In the genomic region with DNA sequence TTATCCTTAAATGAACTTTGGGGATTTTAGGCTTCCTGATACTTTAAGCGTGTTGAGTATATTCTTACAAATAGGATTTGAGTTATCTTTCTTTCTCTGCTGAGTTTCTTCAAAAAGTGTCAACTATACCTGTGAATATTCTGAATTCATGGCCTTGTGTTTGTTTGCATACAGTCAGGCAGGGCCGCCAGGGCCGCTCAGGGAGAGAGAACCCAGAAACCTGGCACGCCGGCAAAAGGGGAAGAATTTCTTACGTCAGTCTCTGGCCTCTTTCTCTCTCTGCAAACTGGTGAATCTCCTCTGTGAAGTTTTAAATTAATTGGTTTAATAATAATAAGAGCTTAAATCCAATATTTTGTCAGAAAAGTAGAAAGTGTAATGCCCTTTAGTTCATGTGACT, we compare ENCODE assay signal across 16 cellular contexts. TPM values are rescaled to one million over a fixed set of nuclear protein-coding genes. Genes with fewer than 3 reads are reported as not detected.
DNase-seq lines count a peak whose midpoint lies in the region; ATAC-seq and TF ChIP-seq lines count a peak whose summit lies in the region.
"Had no signal": no experiment of that assay in that cellular context is flagged by ENCODE, and none has a peak within 500 bp of the region (broad histone marks: within the 10 kb centered on the region; RNA-seq: fewer than 3 reads in every experiment).

No MANE protein-coding gene starts in this region.

- DNase-seq in NOMO-1 treated with DMSO at 0.1 percent for 48 hours (lab: John Stamatoyannopoulos, UW; ENCODE audit: unreplicated experiment), result peak; percentile 21
- DNase-seq in NOMO-1 treated with dmso at 0.1 percent for 144 hours (lab: John Stamatoyannopoulos, UW; ENCODE audit: unreplicated experiment), result no peak
- peak; percentile 74 for DNase-seq in left ventricle myocardium superior
- no peak for DNase-seq in esophagus squamous epithelium (lab: John Stamatoyannopoulos, UW)
- no peak for DNase-seq in stimulated activated CD4-positive, alpha-beta T cell treated with anti-CD3 and anti-CD28 coated beads, Interleukin-2, amount 100 ng/mL, for 24 hours
- DNase-seq in NCI-H146 (lab: John Stamatoyannopoulos, UW), result no peak
- DNase-seq: CD8-positive, alpha-beta memory T cell; DMS79; HCEC 1CT; NCI-H1417 treated with DMSO at 0.1 percent for 48 hours; NCI-H2081; NCI-H748 treated with DMSO at 0.1 percent for 48 hours had no signal

- intact Hi-C loops in left ventricle myocardium superior (cut with micrococcal nuclease), result no loop called here
- intact Hi-C loops in esophagus squamous epithelium (cut with DNase I), result no loop called here

- H3K27me3 ChIP-seq in HUES48 (ENCODE audit: control insufficient read depth, insufficient read depth, low read length), result no peaks in the 10 kb centered on the region
- no peaks in the 10 kb centered on the region for H3K27me3 ChIP-seq in muscle layer of duodenum (ENCODE audit: low read depth, low read length)
- peaks cover 0 to 23% (median 0%) of the 10 kb centered on the region in 4 donors for H3K27me3 ChIP-seq in esophagus squamous epithelium
- H3K27me3 ChIP-seq: BLaER1 treated with 17β-estradiol and CSF1 and Interleukin-3, amounts not matched to agents 10 nM and 100 nM had no signal

- H3K27ac ChIP-seq in HUES48 (ENCODE audit: low read depth, low read length) (peak overlapping the region; percentile 0), muscle layer of duodenum (ENCODE audit: low read length) (peak overlapping the region; percentile 25), esophagus squamous epithelium (no peak overlapping the region)
- H3K27ac ChIP-seq: BLaER1 treated with 17β-estradiol and CSF1 and Interleukin-3, amounts not matched to agents 10 nM and 100 nM had no signal

- H3K4me3 ChIP-seq in HUES48 (ENCODE audit: low read depth, low read length) (no peak overlapping the region), muscle layer of duodenum (ENCODE audit: low read depth in 1 of 2, low read length in 2 of 2) (no peak overlapping the region), esophagus squamous epithelium (no peak overlapping the region)
- H3K4me3 ChIP-seq: BLaER1 treated with 17β-estradiol and CSF1 and Interleukin-3, amounts not matched to agents 10 nM and 100 nM had no signal

- H3K4me1 ChIP-seq in HUES48 (ENCODE audit: control insufficient read depth, insufficient read depth, low read length), result peaks cover 48% of the 10 kb centered on the region
- H3K4me1 ChIP-seq in muscle layer of duodenum (ENCODE audit: control insufficient read depth in 1 of 2, insufficient read depth in 2 of 2, low read length in 2 of 2), result peaks cover 0 to 3% of the 10 kb centered on the region in 2 donors
- peaks cover 0 to 7% (median 0%) of the 10 kb centered on the region in 3 donors for H3K4me1 ChIP-seq in esophagus squamous epithelium

- 83 to 89% methylated on average over 5 to 6 of the region's 6 CpGs for WGBS in esophagus squamous epithelium, 2 donors

- H3K36me3 ChIP-seq in HUES48 (ENCODE audit: control insufficient read depth, insufficient read depth, low read length), result no peaks in the 10 kb centered on the region
- no peaks in the 10 kb centered on the region for H3K36me3 ChIP-seq in muscle layer of duodenum (ENCODE audit: control insufficient read depth in 1 of 2, insufficient read depth in 2 of 2, low read length in 2 of 2)
- no peaks in the 10 kb centered on the region for H3K36me3 ChIP-seq in esophagus squamous epithelium
- H3K36me3 ChIP-seq: BLaER1 treated with 17β-estradiol and CSF1 and Interleukin-3, amounts not matched to agents 10 nM and 100 nM had no signal

- no peak overlapping the region; the same call in 1 of the 2 replicates for H3K9ac ChIP-seq in HUES48 (ENCODE audit: low read depth, low read length)
- H3K9ac ChIP-seq: BLaER1 treated with 17β-estradiol and CSF1 and Interleukin-3, amounts not matched to agents 10 nM and 100 nM had no signal

- no peak for TF ChIP-seq POLR2A in esophagus squamous epithelium (IDR thresholded peaks at IDR 0.05)

- TF ChIP-seq CTCF in esophagus squamous epithelium (IDR thresholded peaks at IDR 0.05), result no peak

- H3K9me3 ChIP-seq in HUES48 (ENCODE audit: control insufficient read depth, insufficient read depth, low read length) (no peaks in the 10 kb centered on the region), muscle layer of duodenum (ENCODE audit: control insufficient read depth in 1 of 2, low read length in 2 of 2) (no peaks in the 10 kb centered on the region), esophagus squamous epithelium (no peaks in the 10 kb centered on the region)

- peak; percentile 72 for ATAC-seq in left ventricle myocardium superior
- ATAC-seq: Panc1 had no signal

RNA-seq across cellular contexts. Expression of a gene that starts 29.3 kb away (rescaled TPM):
- 142 TPM for total RNA-seq in left ventricle myocardium superior
- total RNA-seq in esophagus squamous epithelium, result 10 to 100 TPM; 35.2 to 83.8 (median 73.9) TPM

RNA-seq across cellular contexts. Expression of a gene that starts 54.7 kb away (rescaled TPM):
- total RNA-seq in left ventricle myocardium superior, result 2.0 TPM
- under 1 TPM in 3 of 4 donors, not detected in 1; 0.04 to 0.19 (median 0.13) TPM for total RNA-seq in esophagus squamous epithelium

Comparison
In these comparisons a context has a peak if more than half of its experiments do, and no peak if none do; other contexts are left out.
1. DNase-seq: peak in NOMO-1 treated with DMSO at 0.1 percent for 48 hours (single experiment) and left ventricle myocardium superior (single experiment); none in NOMO-1 treated with dmso at 0.1 percent for 144 hours (single experiment), esophagus squamous epithelium (single experiment), stimulated activated CD4-positive, alpha-beta T cell treated with anti-CD3 and anti-CD28 coated beads, Interleukin-2, amount 100 ng/mL, for 24 hours (0 of 2) and NCI-H146 (single experiment).
2. H3K27ac ChIP-seq: peak in HUES48 (single experiment) and muscle layer of duodenum (single experiment); none in esophagus squamous epithelium (0 of 4).